ENCODE assay signal across 8 cellular contexts in the genomic region with DNA sequence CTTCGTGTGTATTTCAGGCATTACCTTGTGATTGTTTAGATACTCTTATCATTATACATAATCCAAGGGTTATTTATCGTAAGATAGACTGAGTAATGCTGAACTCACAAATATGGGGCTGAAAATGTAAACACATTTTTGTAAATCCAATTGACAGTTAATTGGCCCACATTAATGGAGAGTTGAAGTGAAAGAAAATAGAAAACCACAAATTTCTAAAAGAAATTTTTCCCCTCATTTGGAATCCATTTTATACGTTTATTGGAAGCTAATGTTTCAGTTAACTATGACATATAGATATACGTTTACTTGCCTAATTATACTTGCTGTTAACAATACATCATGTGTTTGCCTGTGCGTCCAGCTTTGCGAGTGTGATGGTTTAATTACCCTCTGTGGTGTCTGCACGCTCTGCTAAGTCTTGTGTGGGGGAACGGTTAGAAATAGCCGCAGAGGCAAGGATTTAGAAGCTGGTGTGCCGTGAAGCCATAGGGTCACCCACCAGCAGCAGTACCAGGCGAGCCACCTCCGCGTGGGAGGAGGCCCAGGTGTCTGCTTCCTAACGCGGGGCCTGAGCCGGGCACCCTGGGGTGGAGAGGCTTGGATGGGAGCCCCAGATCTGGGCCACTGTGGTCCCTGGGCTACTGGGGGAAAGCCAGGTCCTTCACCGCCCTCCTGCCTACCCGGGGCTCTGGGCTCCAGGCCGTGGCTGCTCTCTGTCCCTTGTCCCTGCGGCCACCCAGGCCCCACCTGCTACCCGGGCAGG. TPM values are rescaled to one million over a fixed set of nuclear protein-coding genes. Genes with fewer than 3 reads are reported as not detected.
A peak's percentile ranks its signal among the peaks of the same experiment; 100 is the strongest.
DNase-seq lines count a peak whose midpoint lies in the region; ATAC-seq and TF ChIP-seq lines count a peak whose summit lies in the region.

No MANE protein-coding gene starts in this region.

- H3K4me1 ChIP-seq in body of pancreas (peaks cover 25% of the 10 kb centered on the region), muscle layer of duodenum (ENCODE audit: control insufficient read depth in 1 of 2, insufficient read depth in 2 of 2, low read length in 2 of 2) (peaks cover 9 to 36% of the 10 kb centered on the region in 2 donors), neural progenitor cell (no peaks in the 10 kb centered on the region)

- H3K27ac Mint-ChIP-seq in neural progenitor cell: no peak overlapping the region

- H2AFZ ChIP-seq in neural progenitor cell (replicated peaks): no peak overlapping the region

- CTCF ChIA-PET in AG04449 (lab: Yijun Ruan, JAX): no interaction called here

- no peaks in the 10 kb centered on the region for H3K36me3 ChIP-seq in body of pancreas (replicated peaks in 1 of 2; ENCODE audit: insufficient read depth in 1 of 2, low read depth in 2 of 2)
- no peaks in the 10 kb centered on the region for H3K36me3 ChIP-seq in muscle layer of duodenum (ENCODE audit: control insufficient read depth in 1 of 2, insufficient read depth in 2 of 2, low read length in 2 of 2)
- no peaks in the 10 kb centered on the region for H3K36me3 ChIP-seq in neural progenitor cell

- H3K4me3 Mint-ChIP-seq in neural progenitor cell: no peak overlapping the region

- H3K9me3 Mint-ChIP-seq in neural progenitor cell: no peaks in the 10 kb centered on the region

- H4K20me1 ChIP-seq in neural progenitor cell (ENCODE audit: low read depth): no peaks in the 10 kb centered on the region

- no peaks in the 10 kb centered on the region for H3F3A ChIP-seq in neural progenitor cell (ENCODE audit: low read depth)

- peak overlapping the region; percentile 50; the same call in 1 of the 2 replicates for H3K4me3 ChIP-seq in AG04449 (ENCODE audit: low read depth, low read length)
- H3K4me3 ChIP-seq in body of pancreas: no peak overlapping the region
- H3K4me3 ChIP-seq in muscle layer of duodenum (ENCODE audit: low read depth in 1 of 2, low read length in 2 of 2): peak overlapping the region; percentile 54 to 71
- no peak overlapping the region for H3K4me3 ChIP-seq in neural progenitor cell

- DNase-seq in AG04449 (ENCODE audit: low read depth, low spot score): no peak
- peak; percentile 73 for DNase-seq in KBM-7
- no peak for DNase-seq in body of pancreas
- no peak for DNase-seq in omental fat pad (ENCODE audit: low spot score)
- DNase-seq in neural progenitor cell (ENCODE audit: low spot score): no peak

- no peaks in the 10 kb centered on the region for H3K9me3 ChIP-seq in body of pancreas
- H3K9me3 ChIP-seq in muscle layer of duodenum (ENCODE audit: control insufficient read depth in 1 of 2, low read length in 2 of 2): no peaks in the 10 kb centered on the region
- H3K9me3 ChIP-seq in neural progenitor cell (ENCODE audit: low read depth): no peaks in the 10 kb centered on the region

- no peak overlapping the region for H3K4me2 ChIP-seq in neural progenitor cell

- H3K27me3 ChIP-seq in body of pancreas (no peaks in the 10 kb centered on the region), muscle layer of duodenum (ENCODE audit: low read depth, low read length) (no peaks in the 10 kb centered on the region), neural progenitor cell (no peaks in the 10 kb centered on the region)

- TF ChIP-seq CTCF in AG04449 (IDR thresholded peaks at IDR 0.05; ENCODE audit: insufficient read depth, low read length, missing control alignments): no peak
- TF ChIP-seq CTCF in body of pancreas (IDR thresholded peaks at IDR 0.05): no peak
- TF ChIP-seq CTCF in omental fat pad (IDR thresholded peaks at IDR 0.05): no peak
- no peak for TF ChIP-seq CTCF in neural progenitor cell (IDR thresholded peaks at IDR 0.05)

- 78 to 82% methylated on average over 16 to 17 of the region's 21 CpGs for WGBS in body of pancreas, 2 donors

- no peak for TF ChIP-seq POLR2A in body of pancreas (IDR thresholded peaks at IDR 0.05)

- H3K79me2 ChIP-seq in neural progenitor cell (ENCODE audit: low read depth): no peaks in the 10 kb centered on the region

- POLR2A ChIA-PET in AG04449 (lab: Yijun Ruan, JAX): no interaction called here

- intact Hi-C loops in body of pancreas (cut with DNase I): no loop called here

- no peaks in the 10 kb centered on the region for H3K36me3 Mint-ChIP-seq in neural progenitor cell

- peaks cover 6% of the 10 kb centered on the region for H3K27me3 Mint-ChIP-seq in neural progenitor cell (ENCODE audit: insufficient read depth, low read depth)

- ATAC-seq in body of pancreas: no peak
- no peak for ATAC-seq in omental fat pad (ENCODE audit: low FRiP score)
- no peak for ATAC-seq in GM21825 (IDR thresholded peaks at IDR 0.05; ENCODE audit: unreplicated experiment)
- ATAC-seq in HG03135 (IDR thresholded peaks at IDR 0.05; ENCODE audit: unreplicated experiment): no peak

- in situ Hi-C loops in KBM-7 (cut with MboI; ENCODE audit: low pct_unique_long_range_greater_than_20kb, low sequenced_read_pairs): no loop called here

- H3K27ac ChIP-seq in body of pancreas: peak overlapping the region; percentile 49 to 71 (median 56)
- peak overlapping the region; percentile 83 for H3K27ac ChIP-seq in muscle layer of duodenum (ENCODE audit: low read length)
- no peak overlapping the region for H3K27ac ChIP-seq in neural progenitor cell

- no peaks in the 10 kb centered on the region for H3K4me1 Mint-ChIP-seq in neural progenitor cell

- no peak overlapping the region for H3K9ac ChIP-seq in neural progenitor cell

RNA-seq across cellular contexts. Expression of gene TSHZ1, which starts 38.0 kb away (rescaled TPM):
- 10 to 100 TPM in 1 of 2 donors, 1 to 10 TPM in 1; 8.3 to 11.2 TPM for total RNA-seq in body of pancreas
- 10 to 100 TPM; 11.6 to 18.4 (median 13.7) TPM for total RNA-seq in omental fat pad
- 0.06 and 0.15 TPM in 2 replicates for total RNA-seq in neural progenitor cell (ENCODE audit: low replicate concordance)

RNA-seq across cellular contexts. Expression of gene PTGR3, which starts 39.7 kb away (rescaled TPM):
- total RNA-seq in body of pancreas (10 to 100 TPM in 1 of 2 donors, 1 to 10 TPM in 1; 8.9 to 26.5 TPM), omental fat pad (10 to 100 TPM; 16.9 to 24.3 (median 21.1) TPM), neural progenitor cell (ENCODE audit: low replicate concordance) (7.5 and 13.0 TPM in 2 replicates)

Comparison
In these comparisons a context has a peak if more than half of its experiments do, and no peak if none do; other contexts are left out.
1. H3K4me3 ChIP-seq: peak in AG04449 (single experiment) and muscle layer of duodenum (2 of 2); none in body of pancreas (0 of 2) and neural progenitor cell (single experiment).